In the genomic region with DNA sequence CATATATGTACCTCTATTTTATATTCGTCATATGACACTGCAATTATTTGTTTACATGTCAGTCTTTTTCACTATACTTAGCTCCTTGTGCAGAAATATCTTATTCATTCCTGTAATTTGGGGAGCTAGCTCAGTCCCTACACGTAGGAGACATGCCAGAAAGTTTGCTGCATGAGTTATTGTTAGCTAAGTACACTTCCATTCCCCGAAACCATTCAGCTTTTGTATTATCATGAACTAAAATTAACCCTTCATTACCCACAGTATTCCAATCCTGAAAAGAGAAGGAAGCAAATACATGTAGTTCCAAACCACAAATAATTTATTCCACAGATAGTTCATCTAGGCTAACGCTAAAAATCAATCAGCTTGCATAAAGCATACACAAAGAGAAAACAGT, we compare ENCODE assay signal across 15 cellular contexts. TPM values are rescaled to one million over a fixed set of nuclear protein-coding genes. Genes with fewer than 3 reads are reported as not detected.
DNase-seq lines count a peak whose midpoint lies in the region; ATAC-seq, FAIRE-seq and TF ChIP-seq lines count a peak whose summit lies in the region.
"Had no signal": no experiment of that assay in that cellular context is flagged by ENCODE, and none has a peak within 500 bp of the region (broad histone marks: within the 10 kb centered on the region; RNA-seq: fewer than 3 reads in every experiment).

No MANE protein-coding gene starts in this region.

- H2AK5ac ChIP-seq in mesenchymal stem cell (ENCODE audit: low read length, severe bottlenecking), result no peak overlapping the region

- H2BK120ac ChIP-seq in mesenchymal stem cell (ENCODE audit: low read depth, low read length), result no peak overlapping the region

- no peak overlapping the region for H4K91ac ChIP-seq in mesenchymal stem cell (ENCODE audit: low read length)

- ATAC-seq in heart left ventricle, result peak in 3 of 4 donors; percentile 63 to 70 (median 66)
- ATAC-seq in central memory CD8-positive, alpha-beta T cell (replicated peaks; ENCODE audit: extremely low read depth, poor library complexity, severe bottlenecking), result no peak

- H3K18ac ChIP-seq in mesenchymal stem cell (ENCODE audit: low read depth in 1 of 2, low read length in 2 of 2), result no peak overlapping the region

- intact Hi-C loops in heart left ventricle (cut with DNase I), result loop anchor here in 8 of 10 donors (5.0 to 10.0 kb wide), 6 partner anchors 75 to 567 kb away; no protein-coding TSS in a partner anchor
- intact Hi-C loops in cardiac septum (cut with DNase I), result loop anchor here (10.0 kb wide), 1 partner anchor 285 kb away; no protein-coding TSS in a partner anchor
- intact Hi-C loops in stomach (cut with DNase I; ENCODE audit: low total_unique reads), result no loop called here

- no peaks in the 10 kb centered on the region for H3K9me3 Mint-ChIP-seq in central memory CD8-positive, alpha-beta T cell

- peak overlapping the region; percentile 56 for H3K27ac Mint-ChIP-seq in central memory CD8-positive, alpha-beta T cell (ENCODE audit: low read depth)

- H3K27me3 Mint-ChIP-seq in central memory CD8-positive, alpha-beta T cell, result no peaks in the 10 kb centered on the region

- H4K8ac ChIP-seq in mesenchymal stem cell (ENCODE audit: low read length), result no peak overlapping the region

- peaks cover 35% of the 10 kb centered on the region for H3K36me3 Mint-ChIP-seq in central memory CD8-positive, alpha-beta T cell (ENCODE audit: insufficient read depth)

- H3K9ac ChIP-seq in mesenchymal stem cell (ENCODE audit: low read length), result peak overlapping the region; percentile 29
- H3K9ac ChIP-seq: BLaER1 treated with 17β-estradiol and CSF1 and Interleukin-3, amounts not matched to agents 10 nM and 100 nM had no signal

- H3K27me3 ChIP-seq in heart left ventricle, result no peaks in the 10 kb centered on the region
- no peaks in the 10 kb centered on the region for H3K27me3 ChIP-seq in mesenchymal stem cell (ENCODE audit: control insufficient read depth in 1 of 2, insufficient read depth in 1 of 2, low read length in 2 of 2)
- H3K27me3 ChIP-seq in stomach, result no peaks in the 10 kb centered on the region
- H3K27me3 ChIP-seq: BLaER1 treated with 17β-estradiol and CSF1 and Interleukin-3, amounts not matched to agents 10 nM and 100 nM had no signal

- H2AFZ ChIP-seq in mesenchymal stem cell (ENCODE audit: low read depth, low read length), result no peak overlapping the region

- H3K14ac ChIP-seq in mesenchymal stem cell (ENCODE audit: low read length in 2 of 2), result no peak overlapping the region

- no peak overlapping the region for H2BK12ac ChIP-seq in mesenchymal stem cell (ENCODE audit: low read length in 2 of 2)

- peak overlapping the region in 1 of 12 donors; percentile 13 for H3K4me3 ChIP-seq in heart left ventricle
- H3K4me3 ChIP-seq in mesenchymal stem cell (ENCODE audit: insufficient read depth in 1 of 2, low read depth in 1 of 2, low read length in 2 of 2), result no peak overlapping the region
- H3K4me3 ChIP-seq in stomach, result no peak overlapping the region
- H3K4me3 ChIP-seq: BLaER1 treated with 17β-estradiol and CSF1 and Interleukin-3, amounts not matched to agents 10 nM and 100 nM had no signal

- no peaks in the 10 kb centered on the region for H3K9me3 ChIP-seq in heart left ventricle
- no peaks in the 10 kb centered on the region for H3K9me3 ChIP-seq in mesenchymal stem cell (ENCODE audit: control insufficient read depth, low read length)
- no peaks in the 10 kb centered on the region for H3K9me3 ChIP-seq in stomach
- H3K9me3 ChIP-seq: BLaER1 treated with 17β-estradiol and CSF1 and Interleukin-3, amounts not matched to agents 10 nM and 100 nM had no signal

- no peak overlapping the region for H3K23ac ChIP-seq in mesenchymal stem cell (ENCODE audit: low read length in 2 of 2)

- H3K4me2 ChIP-seq in mesenchymal stem cell (ENCODE audit: low read length, poor library complexity, severe bottlenecking), result no peak overlapping the region
- H3K4me2 ChIP-seq: BLaER1 treated with 17β-estradiol and CSF1 and Interleukin-3, amounts not matched to agents 10 nM and 100 nM had no signal

- TF ChIP-seq POLR2A in heart left ventricle (IDR thresholded peaks at IDR 0.05) (no peak), stomach (IDR thresholded peaks at IDR 0.05) (no peak)

- no peak overlapping the region for H2BK15ac ChIP-seq in mesenchymal stem cell (ENCODE audit: low read depth, poor library complexity, severe bottlenecking)

- H3K36me3 ChIP-seq in heart left ventricle (peaks cover 0 to 80% (median 72%) of the 10 kb centered on the region in 9 donors), mesenchymal stem cell (ENCODE audit: control insufficient read depth in 1 of 2, insufficient read depth in 2 of 2, low read depth in 1 of 2, low read length in 2 of 2) (peaks cover 7 to 86% of the 10 kb centered on the region in 2 experiments), stomach (peaks cover 13 to 58% (median 48%) of the 10 kb centered on the region in 4 donors)

- no peak for FAIRE-seq in HTR-8/SVneo (lab: Jason Lieb, UNC)
- FAIRE-seq: RCC 7860 had no signal

- 34 to 39% (median 37%) methylated on average over 4 of the region's 4 CpGs for WGBS in heart left ventricle, 4 donors
- 73% methylated on average over 4 of the region's 4 CpGs for WGBS in mesenchymal stem cell
- 9 to 38% (median 23%) methylated on average over 4 of the region's 4 CpGs for WGBS in stomach, 5 donors

- no peak overlapping the region for H2BK5ac ChIP-seq in mesenchymal stem cell (ENCODE audit: low read depth, low read length, poor library complexity, severe bottlenecking)

- TF ChIP-seq CTCF in heart left ventricle (IDR thresholded peaks at IDR 0.05), result no peak
- no peak for TF ChIP-seq CTCF in stomach (IDR thresholded peaks at IDR 0.05)

- no peak for TF ChIP-seq EP300 in stomach (IDR thresholded peaks at IDR 0.05)

- H3K27ac ChIP-seq in heart left ventricle (peak overlapping the region in 1 of 12 donors; percentile 18), mesenchymal stem cell (ENCODE audit: low read length, poor library complexity, severe bottlenecking) (no peak overlapping the region), stomach (peak overlapping the region in 3 of 5 donors; percentile 34 to 54 (median 39))
- H3K27ac ChIP-seq: BLaER1 treated with 17β-estradiol and CSF1 and Interleukin-3, amounts not matched to agents 10 nM and 100 nM had no signal

- no peak overlapping the region for H3K4ac ChIP-seq in mesenchymal stem cell (ENCODE audit: low read depth in 1 of 2, low read length in 2 of 2)

- H3K4me1 ChIP-seq in heart left ventricle (peaks cover 0 to 30% (median 9%) of the 10 kb centered on the region in 12 donors), mesenchymal stem cell (ENCODE audit: control insufficient read depth, insufficient read depth, low read depth, low read length) (no peaks in the 10 kb centered on the region), stomach (peaks cover 0 to 30% (median 11%) of the 10 kb centered on the region in 4 donors)

- H3K4me1 Mint-ChIP-seq in central memory CD8-positive, alpha-beta T cell, result peaks cover 20% of the 10 kb centered on the region

- no peak overlapping the region for H3K4me3 Mint-ChIP-seq in central memory CD8-positive, alpha-beta T cell

- DNase-seq in heart left ventricle (no peak), cardiac septum (ENCODE audit: low spot score) (no peak), mesenchymal stem cell (peak; percentile 6), stomach (no peak), GDM1 (lab: John Stamatoyannopoulos, UW) (no peak), HTR-8/SVneo (ENCODE audit: insufficient read length, low spot score) (no peak)
- DNase-seq in central memory CD8-positive, alpha-beta T cell (ENCODE audit: low spot score in 2 of 2), result no peak
- DNase-seq in stimulated activated CD4-positive, alpha-beta T cell treated with anti-CD3 and anti-CD28 coated beads, Interleukin-4, amount 100 ng/mL, for 24 hours, result no peak
- DNase-seq: DMS 273 treated with DMSO at 0.1 percent for 48 hours, H7, Karpas-422, NCI-H2029 treated with DMSO at 0.1 percent for 48 hours, NCI-H524 had no signal

- H3K79me1 ChIP-seq in mesenchymal stem cell (replicated peaks; ENCODE audit: low read length, poor library complexity, severe bottlenecking), result peaks cover 13% of the 10 kb centered on the region

RNA-seq across cellular contexts. Expression of a gene that starts 10.2 kb away (rescaled TPM):
- total RNA-seq in heart left ventricle, result 10 to 100 TPM; 17.2 to 26.5 (median 24.2) TPM
- 10 to 100 TPM in 1 of 2 donors, 1 to 10 TPM in 1; 8.7 to 15.2 TPM for polyA plus RNA-seq in heart left ventricle
- total RNA-seq in cardiac septum, result 21.3 TPM
- 6.7 TPM for polyA plus RNA-seq in mesenchymal stem cell (2013, experiment 1 of 2)
- polyA plus RNA-seq in mesenchymal stem cell (2013, experiment 2 of 2), result 6.3 TPM
- 10 to 100 TPM in 4 of 5 donors, not detected in 1; 13.4 to 48.7 (median 16.4) TPM for total RNA-seq in stomach
- polyA plus RNA-seq in stomach, result 1 to 10 TPM; 4.1 to 6.8 (median 6.7) TPM
